ENCODE assay signal across 1 cellular context in the genomic region with DNA sequence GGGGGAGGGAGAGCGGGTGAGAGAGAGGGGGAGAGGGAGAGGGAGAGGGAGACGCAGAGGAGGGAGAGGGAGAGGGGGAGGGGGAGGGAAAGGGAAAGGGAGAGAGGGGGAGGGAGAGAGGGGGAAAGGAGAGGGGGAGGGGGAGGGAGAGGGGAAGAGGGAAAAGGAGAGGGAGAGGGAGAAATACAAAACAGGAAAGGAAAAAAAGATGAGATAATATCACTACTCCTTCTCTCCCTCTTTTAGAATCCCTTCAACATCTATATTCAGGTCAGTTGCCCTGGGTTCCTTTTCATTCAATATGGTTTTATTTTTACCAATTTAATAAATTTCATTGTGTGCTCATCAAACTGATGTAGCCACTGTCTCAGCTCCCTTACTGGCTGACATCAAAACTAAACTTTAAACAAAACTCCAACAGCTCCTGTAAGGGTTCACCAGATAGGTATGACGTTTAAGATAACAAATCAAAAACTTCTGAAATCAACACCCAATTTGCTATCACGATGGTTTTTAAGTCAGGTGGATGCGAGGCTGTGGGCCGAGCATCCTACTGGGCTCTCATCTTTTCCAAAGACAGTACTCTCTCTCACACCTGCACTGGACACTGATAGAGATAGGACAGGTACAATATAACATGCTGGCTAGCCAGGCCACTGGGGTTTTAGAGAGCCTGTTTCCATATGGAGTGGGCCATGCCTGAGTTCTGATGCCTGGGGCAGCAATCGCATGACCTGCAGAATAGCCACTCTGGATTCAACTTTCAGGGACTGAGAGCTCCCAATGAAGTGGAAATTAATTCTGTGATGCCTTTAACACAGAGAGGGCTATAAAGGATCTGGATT.
TF ChIP-seq lines count a peak whose summit lies in the region.

No MANE protein-coding gene starts in this region.

TF ChIP-seq in H1, 55 proteins besides CTCF, POLR2A, EP300 and RAD21:
- no peak for TF ChIP-seq GABPA (IDR thresholded peaks at IDR 0.05; ENCODE audit: borderline replicate concordance, insufficient read depth, low read length)
- TF ChIP-seq SUZ12 (IDR thresholded peaks at IDR 0.05; ENCODE audit: low read length): no peak
- TF ChIP-seq BACH1 (IDR thresholded peaks at IDR 0.05; ENCODE audit: low read length): no peak
- TF ChIP-seq SP4 (IDR thresholded peaks at IDR 0.05; ENCODE audit: low read length): no peak
- TF ChIP-seq SP1 (IDR thresholded peaks at IDR 0.05; ENCODE audit: low read depth, low read length): no peak
- TF ChIP-seq HDAC2 (IDR thresholded peaks at IDR 0.05; ENCODE audit: borderline replicate concordance in 1 of 2, low read depth in 2 of 2, low read length in 2 of 2): no peak
- no peak for TF ChIP-seq TAF1 (IDR thresholded peaks at IDR 0.05; ENCODE audit: low read depth, low read length)
- TF ChIP-seq SAP30 (IDR thresholded peaks at IDR 0.05; ENCODE audit: insufficient read depth, insufficient replicate concordance, low read length): no peak
- no peak for TF ChIP-seq ASH2L (IDR thresholded peaks at IDR 0.05; ENCODE audit: low read length)
- no peak for TF ChIP-seq TAF7 (optimal IDR thresholded peaks at IDR 0.05; ENCODE audit: borderline replicate concordance, low read depth, low read length)
- TF ChIP-seq NANOG (IDR thresholded peaks at IDR 0.05; ENCODE audit: insufficient read depth, low read depth, low read length, poor library complexity, severe bottlenecking): no peak
- no peak for TF ChIP-seq FOSL1 (IDR thresholded peaks at IDR 0.05; ENCODE audit: insufficient read depth, low read depth, low read length)
- no peak for TF ChIP-seq SP2 (IDR thresholded peaks at IDR 0.05; ENCODE audit: low read length)
- no peak for TF ChIP-seq JUND (IDR thresholded peaks at IDR 0.05; ENCODE audit: low read length)
- TF ChIP-seq RBBP5 (IDR thresholded peaks at IDR 0.05; ENCODE audit: borderline replicate concordance, low read depth, low read length): no peak
- TF ChIP-seq CHD2 (IDR thresholded peaks at IDR 0.05; ENCODE audit: low read length): no peak
- TF ChIP-seq SIRT6 (IDR thresholded peaks at IDR 0.05; ENCODE audit: low read length): no peak
- no peak for TF ChIP-seq ZNF274 (IDR thresholded peaks at IDR 0.05; ENCODE audit: borderline replicate concordance, extremely low read depth, low read length)
TF ChIP-seq in H1: peak in this region for 0.
